In the genomic region with DNA sequence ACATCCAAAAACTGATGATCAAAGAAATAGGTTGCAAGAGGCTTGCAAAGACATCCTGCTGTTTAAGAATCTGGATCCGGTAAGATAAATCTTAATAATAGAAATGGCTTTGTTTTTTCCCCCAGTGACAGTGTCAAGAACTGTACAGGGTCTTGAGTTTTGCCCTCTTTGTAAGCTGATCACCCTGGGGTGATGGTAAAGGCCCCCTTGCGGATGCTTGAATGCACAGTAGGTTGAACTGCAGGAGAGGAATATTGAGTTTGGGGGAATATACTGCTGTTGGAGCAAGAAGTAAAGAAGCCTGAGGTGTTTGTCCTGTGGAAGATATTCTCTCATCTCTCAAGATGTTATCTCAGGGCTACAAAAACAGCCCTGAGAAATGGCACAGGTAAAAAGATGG, we compare ENCODE assay signal across 35 cellular contexts.
"Had no signal": no experiment of that assay in that cellular context is flagged by ENCODE, and none has a peak within 500 bp of the region (broad histone marks: within the 10 kb centered on the region; RNA-seq: fewer than 3 reads in every experiment).

No MANE protein-coding gene starts in this region.

- H3K27me3 Mint-ChIP-seq: activated T-cell treated with anti-CD3 and anti-CD28 coated beads, Interleukin-2, amount 50 U/mL, for 24 hours; central memory CD8-positive, alpha-beta T cell; T-cell had no signal

- H3K27ac Mint-ChIP-seq: activated CD4-positive, alpha-beta memory T cell treated with anti-CD3 and anti-CD28 coated beads, Interleukin-2, amount 10 ng/mL, durations not matched to agents 7 days and 5 days; activated naive CD4-positive, alpha-beta T cell treated with anti-CD3 and anti-CD28 coated beads, Interleukin-2, amount 50 U/mL, for 72 hours; activated T-cell treated with anti-CD3 and anti-CD28 coated beads, Interleukin-2, amount 50 U/mL, for 24 hours; activated T-helper 2 cell treated with anti-CD3 and anti-CD28 coated beads, Interferon-gamma antibody, Interleukin-2, Interleukin-4, amounts not matched to agents 10 μg/mL and 5 μg/mL and 100 μg/mL, durations not matched to agents 14 hours and 24 hours and 36 hours had no signal

- FAIRE-seq: RCC 7860 had no signal

- H2AFZ ChIP-seq: PC-9 had no signal

- H3K36me3 Mint-ChIP-seq: activated naive CD4-positive, alpha-beta T cell treated with anti-CD3 and anti-CD28 coated beads, Interleukin-2, amount 50 U/mL, for 72 hours; T-cell had no signal

- H3K27me3 ChIP-seq: cardiac muscle cell had no signal

- H3K4me3 ChIP-seq: cardiac muscle cell, PC-9 had no signal

- H3K27ac ChIP-seq: cardiac muscle cell, KMS-11, PC-9, RWPE1, WERI-Rb-1 had no signal

- H3K36me3 ChIP-seq: cardiac muscle cell, WERI-Rb-1 had no signal

- H3K9ac ChIP-seq: KMS-11 had no signal

- H3K9me3 Mint-ChIP-seq: activated CD4-positive, alpha-beta memory T cell treated with anti-CD3 and anti-CD28 coated beads, Interleukin-2, amount 10 ng/mL, durations not matched to agents 7 days and 5 days; activated naive CD4-positive, alpha-beta T cell treated with anti-CD3 and anti-CD28 coated beads, Interleukin-2, amount 50 U/mL, for 72 hours; activated T-cell treated with anti-CD3 and anti-CD28 coated beads, Interleukin-2, amount 50 U/mL, for 24 hours; activated T-helper 2 cell treated with anti-CD3 and anti-CD28 coated beads, Interferon-gamma antibody, Interleukin-2, Interleukin-4, amounts not matched to agents 10 μg/mL and 5 μg/mL and 100 μg/mL, durations not matched to agents 14 hours and 24 hours and 36 hours; central memory CD8-positive, alpha-beta T cell; T-cell had no signal

- H3K4me2 ChIP-seq: KMS-11, PC-9 had no signal

- H3K4me3 Mint-ChIP-seq: activated CD4-positive, alpha-beta memory T cell treated with anti-CD3 and anti-CD28 coated beads, Interleukin-2, amount 10 ng/mL, durations not matched to agents 7 days and 5 days; activated T-cell treated with anti-CD3 and anti-CD28 coated beads, Interleukin-2, amount 50 U/mL, for 24 hours; central memory CD8-positive, alpha-beta T cell; T-cell had no signal

- ATAC-seq: activated naive CD4-positive, alpha-beta T cell treated with anti-CD3 and anti-CD28 coated beads, Interleukin-2, amount 50 U/mL, for 72 hours; Right ventricle myocardium inferior; SK-N-SH treated with all-trans-retinoic acid at 6 μM for 48 hours; T-cell had no signal

- DNase-seq: activated CD4-positive, alpha-beta memory T cell treated with anti-CD3 and anti-CD28 coated beads, Interleukin-2, amount 10 ng/mL, durations not matched to agents 7 days and 5 days; activated CD4-positive, alpha-beta T cell treated with anti-CD3 and anti-CD28 coated beads for 1 hour; activated CD4-positive, alpha-beta T cell treated with anti-CD3 and anti-CD28 coated beads for 48 hours; activated CD4-positive, CD25-positive, alpha-beta regulatory T cell; activated gamma-delta T cell; activated naive CD4-positive, alpha-beta T cell treated with Interleukin-2 at 50 U/mL for 16 hours; activated T-cell treated with anti-CD3 and anti-CD28 coated beads, Interleukin-2, amount 50 U/mL, for 24 hours; amniotic stem cell; aorta; MM.1S; MV-4-11; NCI-H1092; NCI-H146; NCI-H187; NCI-H2029 treated with DMSO at 0.1 percent for 48 hours; NCI-H2107; NCI-H2171; NCI-H510A; NCI-H526; NCI-H748 treated with DMSO at 0.1 percent for 48 hours; NK-92 treated with Interleukin-12 subunit alpha and Interleukin-12 subunit beta, amount 100 ng/mL, for 24 hours; PC-9; SIG-M5; T-cell; T1000; WERI-Rb-1 had no signal
